In genomic region chr10:61975107-61975932, GRCh38 we compare ENCODE assay signal across 8 cellular contexts.
DNase-seq lines count a peak whose midpoint lies in the region; ATAC-seq and TF ChIP-seq lines count a peak whose summit lies in the region.

No MANE protein-coding gene starts in this region.

- intact Hi-C loops in activated B cell treated with CpG ODN at 0.5 μM for 24 hours (cut with micrococcal nuclease), result loop anchor here (1.0 kb wide), 1 partner anchor 8 kb away; no protein-coding TSS in a partner anchor

- no peaks in the 10 kb centered on the region for H3K9me2 ChIP-seq in Karpas-422 (replicated peaks; ENCODE audit: insufficient read depth, low read length)

- peaks cover 55% of the 10 kb centered on the region for H3K36me3 Mint-ChIP-seq in activated B cell treated with CpG ODN at 0.5 μM for 24 hours (ENCODE audit: low read depth)

- H3K9me3 Mint-ChIP-seq in activated B cell treated with CpG ODN at 0.5 μM for 24 hours, result peaks cover 3% of the 10 kb centered on the region

- peak; percentile 85 for DNase-seq in AG08395 (ENCODE audit: low spot score)
- no peak for DNase-seq in activated B cell treated with CpG ODN at 0.5 μM for 24 hours
- DNase-seq in medulla oblongata (ENCODE audit: extremely low spot score), result peak; percentile 49
- DNase-seq in Karpas-422, result no peak
- DNase-seq in SHP77 treated with DMSO at 0.1 percent for 48 hours (lab: John Stamatoyannopoulos, UW), result no peak
- no peak for DNase-seq in stimulated activated naive CD8-positive, alpha-beta T cell treated with anti-CD3 and anti-CD28 coated beads, Interleukin-15, Interleukin-2, amounts not matched to agents 100 U/mL and 50 U/mL, for 24 hours

- no peak overlapping the region for H2AFZ ChIP-seq in Karpas-422 (ENCODE audit: low read length)

- H3K27ac Mint-ChIP-seq in activated B cell treated with CpG ODN at 0.5 μM for 24 hours, result peak overlapping the region; percentile 81

- no peaks in the 10 kb centered on the region for H3K27me3 Mint-ChIP-seq in activated B cell treated with CpG ODN at 0.5 μM for 24 hours

- ATAC-seq in GM19351 (IDR thresholded peaks at IDR 0.05; ENCODE audit: unreplicated experiment) (peak; percentile 91), HG03354 (IDR thresholded peaks at IDR 0.05; ENCODE audit: poor library complexity, severe bottlenecking, unreplicated experiment) (peak; percentile 84), activated B cell treated with CpG ODN at 0.5 μM for 24 hours (ENCODE audit: low read depth) (peak; percentile 68)
- ATAC-seq in stimulated activated naive CD8-positive, alpha-beta T cell treated with anti-CD3 and anti-CD28 coated beads, Interleukin-15, Interleukin-2, amounts not matched to agents 100 U/mL and 50 U/mL, for 24 hours, result no peak

- H3K27me3 ChIP-seq in Karpas-422 (ENCODE audit: low read length), result no peaks in the 10 kb centered on the region

- H4K20me1 ChIP-seq in Karpas-422 (ENCODE audit: insufficient read depth, low read depth, low read length), result no peaks in the 10 kb centered on the region

- H3K36me3 ChIP-seq in Karpas-422 (ENCODE audit: insufficient read depth, low read length), result no peaks in the 10 kb centered on the region

- H3K4me1 ChIP-seq in Karpas-422 (ENCODE audit: low read length), result peaks cover 9% of the 10 kb centered on the region

- no peak for TF ChIP-seq CTCF in activated B cell treated with CpG ODN at 0.5 μM for 24 hours (IDR thresholded peaks at IDR 0.05)

- no peak overlapping the region for H3K4me2 ChIP-seq in Karpas-422 (ENCODE audit: low read depth, low read length, poor library complexity, severe bottlenecking)

- H3K79me2 ChIP-seq in Karpas-422 (ENCODE audit: low read length), result no peaks in the 10 kb centered on the region

- POLR2A ChIA-PET in activated B cell treated with CpG ODN at 0.5 μM for 24 hours (lab: Charles Lee), result interaction anchor here (0.7 to 4.8 kb wide), 10 partner anchors 9 to 107 kb away, joined by 3 to 53 read pairs (median 4); partner anchors contain the start of gene ARID5B

- H3K27ac ChIP-seq in Karpas-422 (ENCODE audit: low read length), result no peak overlapping the region

- H3K9ac ChIP-seq in Karpas-422 (ENCODE audit: low read length), result no peak overlapping the region

- H3K4me3 ChIP-seq in Karpas-422 (ENCODE audit: low read length), result no peak overlapping the region

- H3K4me3 Mint-ChIP-seq in activated B cell treated with CpG ODN at 0.5 μM for 24 hours, result no peak overlapping the region

- CTCF ChIA-PET in activated B cell treated with CpG ODN at 0.5 μM for 24 hours (lab: Charles Lee), result interaction anchor here (0.8 to 0.9 kb wide), 2 partner anchors 17 to 62 kb away, joined by 3 read pairs; no protein-coding TSS in a partner anchor

- peaks cover 84% of the 10 kb centered on the region for H3K4me1 Mint-ChIP-seq in activated B cell treated with CpG ODN at 0.5 μM for 24 hours

- no peaks in the 10 kb centered on the region for H3K9me3 ChIP-seq in Karpas-422 (ENCODE audit: low read length)

Comparison
In these comparisons a context has a peak if more than half of its experiments do, and no peak if none do; other contexts are left out.
1. DNase-seq: peak in AG08395 (single experiment) and medulla oblongata (single experiment); none in activated B cell treated with CpG ODN at 0.5 μM for 24 hours (single experiment), Karpas-422 (single experiment), SHP77 treated with DMSO at 0.1 percent for 48 hours (single experiment) and stimulated activated naive CD8-positive, alpha-beta T cell treated with anti-CD3 and anti-CD28 coated beads, Interleukin-15, Interleukin-2, amounts not matched to agents 100 U/mL and 50 U/mL, for 24 hours (single experiment).